ENCODE assay signal across 35 cellular contexts in genomic region chr10:65735382-65735781, GRCh38.
DNase-seq lines count a peak whose midpoint lies in the region; ATAC-seq, FAIRE-seq and TF ChIP-seq lines count a peak whose summit lies in the region.
"Had no signal": no experiment of that assay in that cellular context is flagged by ENCODE, and none has a peak within 500 bp of the region (broad histone marks: within the 10 kb centered on the region; RNA-seq: fewer than 3 reads in every experiment).

No MANE protein-coding gene starts in this region.

- H3K4me2 ChIP-seq in Karpas-422 (ENCODE audit: low read depth, low read length, poor library complexity, severe bottlenecking): no peak overlapping the region
- H3K4me2 ChIP-seq: A549; BLaER1; BLaER1 treated with 17β-estradiol and CSF1 and Interleukin-3, amounts not matched to agents 10 nM and 100 nM had no signal

- FAIRE-seq in pancreas (lab: Jason Lieb, UNC): no peak
- FAIRE-seq: A204.1, A549, D721Med had no signal

- H3K79me2 ChIP-seq in Karpas-422 (ENCODE audit: low read length): no peaks in the 10 kb centered on the region

- 24% methylated on average over 2 of the region's 2 CpGs for WGBS in body of pancreas, 2 donors
- WGBS in pancreas, 2 donors: 15 to 23% methylated on average over 2 of the region's 2 CpGs

- TF ChIP-seq CTCF in body of pancreas (IDR thresholded peaks at IDR 0.05): no peak
- TF ChIP-seq CTCF in pancreas (IDR thresholded peaks at IDR 0.05): no peak

- H3K9me3 ChIP-seq in Karpas-422 (ENCODE audit: low read length) (peaks cover 3% of the 10 kb centered on the region), body of pancreas (no peaks in the 10 kb centered on the region), pancreas (no peaks in the 10 kb centered on the region)
- H3K9me3 ChIP-seq: A549; BE2C; BLaER1; BLaER1 treated with 17β-estradiol and CSF1 and Interleukin-3, amounts not matched to agents 10 nM and 100 nM; Caco-2 had no signal

- H3K27me3 ChIP-seq in Karpas-422 (ENCODE audit: low read length): no peaks in the 10 kb centered on the region
- no peaks in the 10 kb centered on the region for H3K27me3 ChIP-seq in body of pancreas
- H3K27me3 ChIP-seq in pancreas: no peaks in the 10 kb centered on the region
- H3K27me3 ChIP-seq: BE2C; BLaER1; BLaER1 treated with 17β-estradiol and CSF1 and Interleukin-3, amounts not matched to agents 10 nM and 100 nM had no signal

- intact Hi-C loops in body of pancreas (cut with DNase I): no loop called here
- intact Hi-C loops in pancreas (cut with DNase I): no loop called here

- DNase-seq in Karpas-422 (no peak), body of pancreas (no peak), left kidney (ENCODE audit: low read depth, low spot score) (peak; percentile 3), pancreas (no peak), NCI-H748 (lab: John Stamatoyannopoulos, UW; ENCODE audit: unreplicated experiment) (no peak), HPDE6-E6E7 (ENCODE audit: extremely low spot score) (no peak), midbrain (lab: John Stamatoyannopoulos, UW) (no peak)
- DNase-seq: 8988T; ACHN; AML-193; BE2C; C1 segment of cervical spinal cord; Caco-2; Calu3; CD4-positive, alpha-beta memory T cell; CD4-positive, alpha-beta T cell; CD4-positive, CD25-positive, alpha-beta regulatory T cell; CD8-positive, alpha-beta memory T cell; CD8-positive, alpha-beta T cell; COR-L47; DMS 273 treated with DMSO at 0.1 percent for 48 hours; DMS153; DMS53; DMS79; DMS79 treated with DMSO at 0.1 percent for 48 hours; DND-41; EL had no signal

- no peak overlapping the region for H3K27ac ChIP-seq in Karpas-422 (ENCODE audit: low read length)
- H3K27ac ChIP-seq in body of pancreas: no peak overlapping the region
- H3K27ac ChIP-seq in pancreas: no peak overlapping the region
- H3K27ac ChIP-seq: 22Rv1; A549; BLaER1; BLaER1 treated with 17β-estradiol and CSF1 and Interleukin-3, amounts not matched to agents 10 nM and 100 nM; C4-2B had no signal

- TF ChIP-seq POLR2A in body of pancreas (IDR thresholded peaks at IDR 0.05): no peak

- H3K9me2 ChIP-seq in Karpas-422 (replicated peaks; ENCODE audit: insufficient read depth, low read length): no peaks in the 10 kb centered on the region

- peak overlapping the region; percentile 69; the same call in 1 of the 2 replicates for H2AFZ ChIP-seq in Karpas-422 (ENCODE audit: low read length)

- ATAC-seq in body of pancreas: peak; percentile 56
- peak; percentile 58 to 96 (median 78) for ATAC-seq in pancreas
- ATAC-seq in esophagus mucosa: no peak
- ATAC-seq: A549; CD8-positive, alpha-beta T cell had no signal

- H3K4me3 ChIP-seq in Karpas-422 (ENCODE audit: low read length): no peak overlapping the region
- no peak overlapping the region for H3K4me3 ChIP-seq in body of pancreas
- no peak overlapping the region for H3K4me3 ChIP-seq in pancreas
- H3K4me3 ChIP-seq: A549; BLaER1; BLaER1 treated with 17β-estradiol and CSF1 and Interleukin-3, amounts not matched to agents 10 nM and 100 nM had no signal

- no peaks in the 10 kb centered on the region for H4K20me1 ChIP-seq in Karpas-422 (ENCODE audit: insufficient read depth, low read depth, low read length)
- H4K20me1 ChIP-seq: BLaER1; BLaER1 treated with 17β-estradiol and CSF1 and Interleukin-3, amounts not matched to agents 10 nM and 100 nM had no signal

- no peak overlapping the region for H3K9ac ChIP-seq in Karpas-422 (ENCODE audit: low read length)
- H3K9ac ChIP-seq: BLaER1; BLaER1 treated with 17β-estradiol and CSF1 and Interleukin-3, amounts not matched to agents 10 nM and 100 nM had no signal

- H3K36me3 ChIP-seq in Karpas-422 (ENCODE audit: insufficient read depth, low read length) (no peaks in the 10 kb centered on the region), body of pancreas (replicated peaks in 1 of 2; ENCODE audit: insufficient read depth in 1 of 2, low read depth in 2 of 2) (no peaks in the 10 kb centered on the region), pancreas (no peaks in the 10 kb centered on the region)
- H3K36me3 ChIP-seq: BE2C; BLaER1; BLaER1 treated with 17β-estradiol and CSF1 and Interleukin-3, amounts not matched to agents 10 nM and 100 nM had no signal

- H3K4me1 ChIP-seq in Karpas-422 (ENCODE audit: low read length) (peaks cover 7% of the 10 kb centered on the region), body of pancreas (peaks cover 10% of the 10 kb centered on the region), pancreas (peaks cover 4 to 8% (median 4%) of the 10 kb centered on the region in 3 donors)
- H3K4me1 ChIP-seq: A549; BE2C; BLaER1; BLaER1 treated with 17β-estradiol and CSF1 and Interleukin-3, amounts not matched to agents 10 nM and 100 nM; Caco-2 had no signal
